In genomic region chr17:79933863-79934652, GRCh38 we compare ENCODE assay signal across 8 cellular contexts.
DNase-seq lines count a peak whose midpoint lies in the region; ATAC-seq, FAIRE-seq and TF ChIP-seq lines count a peak whose summit lies in the region.

No MANE protein-coding gene starts in this region.

- in situ Hi-C loops in GM12878 (cut with MboI) = no loop called here
- in situ Hi-C loops in GM13977 (cut with MboI; ENCODE audit: low pct_unique_long_range_greater_than_20kb, low sequenced_read_pairs, unreplicated experiment) = no loop called here

- H3K36me3 ChIP-seq in GM12878 (ENCODE audit: control insufficient read depth in 2 of 2, insufficient read depth in 2 of 2, low read length in 1 of 2) (no peaks in the 10 kb centered on the region), hepatocyte (replicated peaks; ENCODE audit: insufficient read depth, low read depth) (no peaks in the 10 kb centered on the region)

- ATAC-seq in GM12878 = peak; percentile 44

- H4K20me1 ChIP-seq in GM12878 (ENCODE audit: control insufficient read depth, insufficient read depth) = no peaks in the 10 kb centered on the region
- no peaks in the 10 kb centered on the region for H4K20me1 ChIP-seq in hepatocyte (ENCODE audit: insufficient read depth, poor library complexity, severe bottlenecking)

- BruUV-seq in GM12878 (replicated peaks; lab: Mats Ljungman, UMichigan) = no TSS peak

- no peaks in the 10 kb centered on the region for H3K9me3 Mint-ChIP-seq in neural crest cell

- no peak overlapping the region for H3K9ac ChIP-seq in GM12878 (ENCODE audit: control insufficient read depth, insufficient read depth, low read length)

- H3K36me3 Mint-ChIP-seq in neural crest cell (ENCODE audit: low read depth) = peaks cover 5% of the 10 kb centered on the region

- H3K27ac ChIP-seq in GM12878 (ENCODE audit: control insufficient read depth, insufficient read depth) (no peak overlapping the region), hepatocyte (no peak overlapping the region)

- WGBS in GM12878 (ENCODE audit: insufficient coverage, insufficient replicate concordance, low lambda C conversion rate, missing lambda C conversion rate) = 26% methylated on average over 22 of the region's 22 CpGs
- WGBS in hepatocyte (ENCODE audit: low lambda C conversion rate, missing lambda C conversion rate) = 87% methylated on average over 22 of the region's 22 CpGs

- peaks cover 33% of the 10 kb centered on the region for H3K4me1 Mint-ChIP-seq in neural crest cell

- TF ChIP-seq EP300 in GM12878 (IDR thresholded peaks at IDR 0.05; ENCODE audit: borderline replicate concordance in 1 of 2, control insufficient read depth in 1 of 2, low read depth in 2 of 2, low read length in 2 of 2) = no peak

- peak overlapping the region; percentile 88 for H3K27ac Mint-ChIP-seq in neural crest cell (ENCODE audit: unreplicated experiment)

- intact Hi-C loops in GM12878 (cut with micrococcal nuclease; ENCODE audit: unreplicated experiment) = no loop called here

- peaks cover 7% of the 10 kb centered on the region for H3K4me1 ChIP-seq in GM12878 (ENCODE audit: control insufficient read depth, insufficient read depth, low read length)
- H3K4me1 ChIP-seq in hepatocyte (ENCODE audit: insufficient read depth) = peaks cover 33% of the 10 kb centered on the region

- H3K9me3 ChIP-seq in GM12878 (replicated peaks; ENCODE audit: control insufficient read depth, insufficient read depth, low read length) (no peaks in the 10 kb centered on the region; the same call in 2 of the 3 replicates), hepatocyte (ENCODE audit: low read depth) (no peaks in the 10 kb centered on the region)

- DNase-seq in DMS153 treated with DMSO at 0.1 percent for 48 hours (lab: John Stamatoyannopoulos, UW; ENCODE audit: unreplicated experiment) = peak; percentile 44
- DNase-seq in M059J (ENCODE audit: low read depth) = peak; percentile 72
- DNase-seq in GM12878 (ENCODE audit: low read depth, low spot score) = no peak
- DNase-seq in neural crest cell (ENCODE audit: low read depth, low spot score) = no peak
- no peak for DNase-seq in GM12892 (ENCODE audit: insufficient read length)
- DNase-seq in GM13977 (ENCODE audit: low spot score) = no peak
- DNase-seq in NCI-H2227 treated with DMSO at 0.1 percent for 48 hours (lab: John Stamatoyannopoulos, UW) = no peak
- DNase-seq in hepatocyte (ENCODE audit: low spot score) = no peak

- H3K27me3 Mint-ChIP-seq in neural crest cell (ENCODE audit: low read depth) = peaks cover 37% of the 10 kb centered on the region

- H3K9me2 ChIP-seq in hepatocyte (replicated peaks; ENCODE audit: insufficient read depth) = no peaks in the 10 kb centered on the region

- no peak overlapping the region for H2AFZ ChIP-seq in GM12878 (ENCODE audit: control insufficient read depth, low read depth, low read length)
- no peak overlapping the region for H2AFZ ChIP-seq in hepatocyte

- no peak for TF ChIP-seq RAD21 in GM12878 (IDR thresholded peaks at IDR 0.05; ENCODE audit: insufficient read depth, low read depth, low read length)

- POLR2A ChIA-PET in GM12878 (lab: Charles Lee) = no interaction called here

- H3K27me3 ChIP-seq in GM12878 (replicated peaks in 1 of 2; ENCODE audit: control insufficient read depth in 2 of 2, insufficient read depth in 2 of 2, low read length in 1 of 2) (peaks cover 0 to 1% of the 10 kb centered on the region in 2 experiments; a peak in 1 of 4 replicates), hepatocyte (peaks cover 10% of the 10 kb centered on the region)

- H3K4me3 ChIP-seq in GM12878 (no peak overlapping the region), hepatocyte (no peak overlapping the region)

- SMC1A ChIA-PET in GM12878 (lab: Charles Lee; ENCODE audit: uncharacterized antibody, unreplicated experiment) = no interaction called here

- H3K4me2 ChIP-seq in GM12878 (ENCODE audit: control insufficient read depth, insufficient read depth) (no peak overlapping the region), hepatocyte (no peak overlapping the region)

- TF ChIP-seq POLR2A in GM12878 (IDR thresholded peaks at IDR 0.05; ENCODE audit: low read depth, low read length) (no peak), GM12892 (IDR thresholded peaks at IDR 0.05; ENCODE audit: low read depth, low read length) (no peak)

- H3K79me2 ChIP-seq in GM12878 (ENCODE audit: control insufficient read depth, insufficient read depth, low read length) = no peaks in the 10 kb centered on the region
- H3K79me2 ChIP-seq in hepatocyte = no peaks in the 10 kb centered on the region

- H3K4me3 Mint-ChIP-seq in neural crest cell = peak overlapping the region; percentile 65

- CTCF ChIA-PET in GM12878 (lab: Yijun Ruan, JAX) = interaction anchor here (0.6 kb wide), 1 partner anchor 826 kb away, joined by 3 read pairs; no protein-coding TSS in a partner anchor

- TF ChIP-seq CTCF in GM12878 (IDR thresholded peaks at IDR 0.05 in 2 of 3, conservative IDR thresholded peaks at IDR 0.05 in 1 of 3; ENCODE audit: control insufficient read depth in 2 of 3, extremely low read depth in 1 of 3, insufficient read depth in 1 of 3, low read depth in 3 of 3, low read length in 3 of 3) = no peak
- TF ChIP-seq CTCF in neural crest cell (conservative IDR thresholded peaks at IDR 0.05) = no peak
- no peak for TF ChIP-seq CTCF in GM13977 (IDR thresholded peaks at IDR 0.05; ENCODE audit: extremely low read depth, insufficient read depth, missing control alignments)
- no peak for TF ChIP-seq CTCF in hepatocyte (IDR thresholded peaks at IDR 0.05; ENCODE audit: poor library complexity)

- RAD21 ChIA-PET in GM12878 (lab: Charles Lee; ENCODE audit: unreplicated experiment) = no interaction called here

- no peak for FAIRE-seq in GM12878 (lab: Jason Lieb, UNC)
- FAIRE-seq in GM12892 (lab: Jason Lieb, UNC) = no peak

TF ChIP-seq in GM12878, 131 proteins besides CTCF, POLR2A, EP300 and RAD21:
- TF ChIP-seq, protein P1, sequence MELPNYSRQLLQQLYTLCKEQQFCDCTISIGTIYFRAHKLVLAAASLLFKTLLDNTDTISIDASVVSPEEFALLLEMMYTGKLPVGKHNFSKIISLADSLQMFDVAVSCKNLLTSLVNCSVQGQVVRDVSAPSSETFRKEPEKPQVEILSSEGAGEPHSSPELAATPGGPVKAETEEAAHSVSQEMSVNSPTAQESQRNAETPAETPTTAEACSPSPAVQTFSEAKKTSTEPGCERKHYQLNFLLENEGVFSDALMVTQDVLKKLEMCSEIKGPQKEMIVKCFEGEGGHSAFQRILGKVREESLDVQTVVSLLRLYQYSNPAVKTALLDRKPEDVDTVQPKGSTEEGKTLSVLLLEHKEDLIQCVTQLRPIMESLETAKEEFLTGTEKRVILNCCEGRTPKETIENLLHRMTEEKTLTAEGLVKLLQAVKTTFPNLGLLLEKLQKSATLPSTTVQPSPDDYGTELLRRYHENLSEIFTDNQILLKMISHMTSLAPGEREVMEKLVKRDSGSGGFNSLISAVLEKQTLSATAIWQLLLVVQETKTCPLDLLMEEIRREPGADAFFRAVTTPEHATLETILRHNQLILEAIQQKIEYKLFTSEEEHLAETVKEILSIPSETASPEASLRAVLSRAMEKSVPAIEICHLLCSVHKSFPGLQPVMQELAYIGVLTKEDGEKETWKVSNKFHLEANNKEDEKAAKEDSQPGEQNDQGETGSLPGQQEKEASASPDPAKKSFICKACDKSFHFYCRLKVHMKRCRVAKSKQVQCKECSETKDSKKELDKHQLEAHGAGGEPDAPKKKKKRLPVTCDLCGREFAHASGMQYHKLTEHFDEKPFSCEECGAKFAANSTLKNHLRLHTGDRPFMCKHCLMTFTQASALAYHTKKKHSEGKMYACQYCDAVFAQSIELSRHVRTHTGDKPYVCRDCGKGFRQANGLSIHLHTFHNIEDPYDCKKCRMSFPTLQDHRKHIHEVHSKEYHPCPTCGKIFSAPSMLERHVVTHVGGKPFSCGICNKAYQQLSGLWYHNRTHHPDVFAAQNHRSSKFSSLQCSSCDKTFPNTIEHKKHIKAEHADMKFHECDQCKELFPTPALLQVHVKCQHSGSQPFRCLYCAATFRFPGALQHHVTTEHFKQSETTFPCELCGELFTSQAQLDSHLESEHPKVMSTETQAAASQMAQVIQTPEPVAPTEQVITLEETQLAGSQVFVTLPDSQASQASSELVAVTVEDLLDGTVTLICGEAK (IDR thresholded peaks at IDR 0.05; ENCODE audit: borderline replicate concordance) = no peak
- TF ChIP-seq YY1 (IDR thresholded peaks at IDR 0.05; ENCODE audit: low read depth, low read length) (no peak), SIX5 (IDR thresholded peaks at IDR 0.05; ENCODE audit: low read depth, low read length, severe bottlenecking) (no peak), POLR2AphosphoS5 (IDR thresholded peaks at IDR 0.05; ENCODE audit: low read length) (no peak), CBX3 (IDR thresholded peaks at IDR 0.05; ENCODE audit: borderline replicate concordance, low read depth) (no peak), RUNX3 (IDR thresholded peaks at IDR 0.05; ENCODE audit: low read length) (no peak), BACH1 (IDR thresholded peaks at IDR 0.05; ENCODE audit: borderline replicate concordance) (peak; percentile 93)

Comparison
In these comparisons a context has a peak if more than half of its experiments do, and no peak if none do; other contexts are left out.
1. DNase-seq: peak in DMS153 treated with DMSO at 0.1 percent for 48 hours (single experiment) and M059J (single experiment); none in GM12878 (single experiment), neural crest cell (single experiment), GM12892 (single experiment), GM13977 (single experiment), NCI-H2227 treated with DMSO at 0.1 percent for 48 hours (single experiment) and hepatocyte (single experiment).